Comparison of ENCODE assay signal across 1 cellular context in the genomic region with DNA sequence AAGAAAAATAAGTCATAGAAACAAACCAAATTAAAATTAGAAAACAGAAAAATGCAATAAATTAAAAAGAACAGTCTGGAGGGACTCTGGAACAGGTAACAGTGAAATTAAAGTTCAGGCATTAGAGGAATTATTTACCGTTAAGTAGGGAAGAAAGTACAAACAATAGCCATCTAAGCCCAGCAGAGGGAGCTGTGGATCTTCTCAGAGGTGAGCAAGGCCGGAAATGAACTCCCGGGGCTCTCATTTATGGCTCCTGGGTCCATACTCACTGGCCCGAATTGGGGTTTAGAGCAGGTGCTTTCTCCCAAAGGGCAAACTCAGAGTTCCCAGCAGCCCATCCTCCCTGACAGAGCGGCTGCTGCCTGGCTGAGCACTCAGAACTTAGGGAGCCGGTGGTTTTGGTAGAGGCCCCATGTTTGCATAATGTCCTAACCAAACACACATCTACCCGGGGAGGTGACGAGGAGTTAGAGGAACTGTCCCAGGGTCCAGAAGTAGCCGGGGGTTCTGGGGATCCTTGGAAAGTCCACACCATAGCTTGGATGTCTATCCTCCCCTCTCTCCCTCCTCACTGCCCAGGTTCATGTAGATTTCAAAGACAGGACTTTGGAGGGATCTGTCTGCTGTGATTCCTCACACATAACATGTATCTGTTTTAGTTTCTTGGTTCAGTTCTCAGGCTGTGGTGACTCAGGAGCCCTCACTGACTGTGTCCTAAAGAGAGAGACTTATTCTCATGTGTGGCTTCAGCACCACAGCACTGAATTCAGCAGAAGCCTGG.
TF ChIP-seq lines count a peak whose summit lies in the region.

No MANE protein-coding gene starts in this region.

TF ChIP-seq in K562, 482 proteins besides CTCF, POLR2A, EP300 and RAD21 (continued from another document and continues in another):
- TF ChIP-seq ZNF12 (CRISPR knock-in tag; IDR thresholded peaks at IDR 0.05) (peak; percentile 83; the same call in 1 of the 2 replicates), YY1 (IDR thresholded peaks at IDR 0.05; ENCODE audit: borderline replicate concordance in 1 of 3, control insufficient read depth in 1 of 3, extremely low read depth in 1 of 3, insufficient read depth in 3 of 3, insufficient read length in 1 of 3, insufficient replicate concordance in 2 of 3, low read depth in 1 of 3, low read length in 2 of 3) (no peak), IRF9 (tag; IDR thresholded peaks at IDR 0.05) (peak; percentile 14), FOXA3 (CRISPR knock-in tag; conservative IDR thresholded peaks at IDR 0.05 in 1 of 2, IDR thresholded peaks at IDR 0.05 in 1 of 2) (peak in 1 of 2 experiments; percentile 63; a peak in 1 of 4 replicates), HSF4 (CRISPR knock-in tag; IDR thresholded peaks at IDR 0.05; ENCODE audit: borderline replicate concordance) (peak; percentile 44; the same call in 1 of the 2 replicates), ZNF76 (CRISPR knock-in tag; IDR thresholded peaks at IDR 0.05; ENCODE audit: borderline replicate concordance) (no peak), DPF2 (IDR thresholded peaks at IDR 0.05) (peak; percentile 50; the same call in 1 of the 2 replicates), USF2 (CRISPR knock-in tag; IDR thresholded peaks at IDR 0.05) (no peak), NR2F6 (CRISPR knock-in tag; IDR thresholded peaks at IDR 0.05) (no peak), HDAC6 (IDR thresholded peaks at IDR 0.05; ENCODE audit: low read depth, low read length) (no peak), PHF20 (IDR thresholded peaks at IDR 0.05; ENCODE audit: partially characterized antibody) (peak; percentile 95), ZNF384 (IDR thresholded peaks at IDR 0.05; ENCODE audit: low read depth, low read length) (peak; percentile 48; the same call in 1 of the 2 replicates), XRCC4 (IDR thresholded peaks at IDR 0.05; ENCODE audit: extremely low read depth, insufficient read depth, insufficient read length) (no peak), ZNF184 (CRISPR knock-in tag; IDR thresholded peaks at IDR 0.05) (no peak), POLR3G (IDR thresholded peaks at IDR 0.05; ENCODE audit: extremely low read depth, insufficient read length, insufficient replicate concordance) (no peak), ZFP36 (IDR thresholded peaks at IDR 0.05; ENCODE audit: low read depth, low read length, partially characterized antibody) (no peak), RCOR1 (IDR thresholded peaks at IDR 0.05; ENCODE audit: borderline replicate concordance in 1 of 2, low read depth in 2 of 2, low read length in 2 of 2) (peak; percentile 43 to 82; a peak in 3 of 4 replicates), PTTG1 (tag; IDR thresholded peaks at IDR 0.05; ENCODE audit: low read depth) (no peak), SIN3A (IDR thresholded peaks at IDR 0.05; ENCODE audit: borderline replicate concordance in 2 of 2, control insufficient read depth in 1 of 2, low read depth in 2 of 2, low read length in 2 of 2) (no peak), ETV6 (IDR thresholded peaks at IDR 0.05; ENCODE audit: borderline replicate concordance in 1 of 2, low read depth in 2 of 2, low read length in 1 of 2) (no peak), ETV6 (CRISPR knock-in tag; IDR thresholded peaks at IDR 0.05; ENCODE audit: borderline replicate concordance) (no peak), CEBPZ (IDR thresholded peaks at IDR 0.05; ENCODE audit: borderline replicate concordance, low read depth, low read length) (no peak), RNF2 (IDR thresholded peaks at IDR 0.05) (peak; percentile 15; the same call in 1 of the 2 replicates), RBM14 (IDR thresholded peaks at IDR 0.05; ENCODE audit: borderline replicate concordance, insufficient read depth, low read depth, low read length) (no peak), ZNF589 (CRISPR knock-in tag; IDR thresholded peaks at IDR 0.05; ENCODE audit: low read depth) (peak; percentile 70; the same call in 1 of the 2 replicates), NFATC3 (IDR thresholded peaks at IDR 0.05) (no peak), CBX3 (IDR thresholded peaks at IDR 0.05; ENCODE audit: borderline replicate concordance in 1 of 2, low read length in 2 of 2) (peak in 1 of 2 experiments; percentile 96; a peak in 2 of 3 replicates), CREM (IDR thresholded peaks at IDR 0.05; ENCODE audit: low read depth) (no peak), BCL6 (CRISPR knock-in tag; IDR thresholded peaks at IDR 0.05) (no peak), KAT2B (IDR thresholded peaks at IDR 0.05; ENCODE audit: low read depth, low read length) (no peak), ZNF134 (CRISPR knock-in tag; conservative IDR thresholded peaks at IDR 0.05) (no peak), RAD51 (IDR thresholded peaks at IDR 0.05; ENCODE audit: borderline replicate concordance, low read depth) (peak; percentile 26; the same call in 1 of the 2 replicates), ASH1L (IDR thresholded peaks at IDR 0.05; ENCODE audit: borderline replicate concordance, low read depth, partially characterized antibody) (no peak), SMARCE1 (IDR thresholded peaks at IDR 0.05) (no peak), JUND (IDR thresholded peaks at IDR 0.05; ENCODE audit: borderline replicate concordance, low read depth, low read length) (peak; percentile 83), JUND (tag; IDR thresholded peaks at IDR 0.05; ENCODE audit: borderline replicate concordance, low read depth, low read length) (no peak), PRMT5 (CRISPR knock-in tag; IDR thresholded peaks at IDR 0.05) (no peak), XRCC3 (IDR thresholded peaks at IDR 0.05) (no peak; the same call in 1 of the 2 replicates), ZNF445 (CRISPR knock-in tag; IDR thresholded peaks at IDR 0.05; ENCODE audit: low read depth) (no peak), FOXK2 (conservative IDR thresholded peaks at IDR 0.05 in 1 of 2, IDR thresholded peaks at IDR 0.05 in 1 of 2; ENCODE audit: low read depth in 2 of 2) (peak; percentile 45 to 57; a peak in 1 of 4 replicates), KHSRP (IDR thresholded peaks at IDR 0.05) (no peak), CCAR2 (IDR thresholded peaks at IDR 0.05; ENCODE audit: low read depth, low read length) (no peak), RBM25 (IDR thresholded peaks at IDR 0.05; ENCODE audit: low read depth, low read length, severe bottlenecking) (no peak), COPS2 (conservative IDR thresholded peaks at IDR 0.05) (no peak)
- TF ChIP-seq, protein P1, sequence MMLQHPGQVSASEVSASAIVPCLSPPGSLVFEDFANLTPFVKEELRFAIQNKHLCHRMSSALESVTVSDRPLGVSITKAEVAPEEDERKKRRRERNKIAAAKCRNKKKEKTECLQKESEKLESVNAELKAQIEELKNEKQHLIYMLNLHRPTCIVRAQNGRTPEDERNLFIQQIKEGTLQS (IDR thresholded peaks at IDR 0.05), result no peak
- TF ChIP-seq, protein P1 (CRISPR knock-in tag; conservative IDR thresholded peaks at IDR 0.05), result no peak; the same call in 1 of the 2 replicates
- TF ChIP-seq, protein P2, sequence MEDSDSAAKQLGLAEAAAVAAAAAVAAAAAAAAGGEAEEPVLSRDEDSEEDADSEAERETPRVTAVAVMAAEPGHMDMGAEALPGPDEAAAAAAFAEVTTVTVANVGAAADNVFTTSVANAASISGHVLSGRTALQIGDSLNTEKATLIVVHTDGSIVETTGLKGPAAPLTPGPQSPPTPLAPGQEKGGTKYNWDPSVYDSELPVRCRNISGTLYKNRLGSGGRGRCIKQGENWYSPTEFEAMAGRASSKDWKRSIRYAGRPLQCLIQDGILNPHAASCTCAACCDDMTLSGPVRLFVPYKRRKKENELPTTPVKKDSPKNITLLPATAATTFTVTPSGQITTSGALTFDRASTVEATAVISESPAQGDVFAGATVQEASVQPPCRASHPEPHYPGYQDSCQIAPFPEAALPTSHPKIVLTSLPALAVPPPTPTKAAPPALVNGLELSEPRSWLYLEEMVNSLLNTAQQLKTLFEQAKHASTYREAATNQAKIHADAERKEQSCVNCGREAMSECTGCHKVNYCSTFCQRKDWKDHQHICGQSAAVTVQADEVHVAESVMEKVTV (CRISPR knock-in tag; IDR thresholded peaks at IDR 0.05), result no peak
- TF ChIP-seq, protein P3, sequence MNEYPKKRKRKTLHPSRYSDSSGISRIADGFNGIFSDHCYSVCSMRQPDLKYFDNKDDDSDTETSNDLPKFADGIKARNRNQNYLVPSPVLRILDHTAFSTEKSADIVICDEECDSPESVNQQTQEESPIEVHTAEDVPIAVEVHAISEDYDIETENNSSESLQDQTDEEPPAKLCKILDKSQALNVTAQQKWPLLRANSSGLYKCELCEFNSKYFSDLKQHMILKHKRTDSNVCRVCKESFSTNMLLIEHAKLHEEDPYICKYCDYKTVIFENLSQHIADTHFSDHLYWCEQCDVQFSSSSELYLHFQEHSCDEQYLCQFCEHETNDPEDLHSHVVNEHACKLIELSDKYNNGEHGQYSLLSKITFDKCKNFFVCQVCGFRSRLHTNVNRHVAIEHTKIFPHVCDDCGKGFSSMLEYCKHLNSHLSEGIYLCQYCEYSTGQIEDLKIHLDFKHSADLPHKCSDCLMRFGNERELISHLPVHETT (CRISPR knock-in tag; conservative IDR thresholded peaks at IDR 0.05 in 1 of 2, IDR thresholded peaks at IDR 0.05 in 1 of 2), result 0 out of 4 replicates have a peak, but pooled peaks of 1 of the 2 experiments have one; percentile 59
- TF ChIP-seq, protein P4, sequence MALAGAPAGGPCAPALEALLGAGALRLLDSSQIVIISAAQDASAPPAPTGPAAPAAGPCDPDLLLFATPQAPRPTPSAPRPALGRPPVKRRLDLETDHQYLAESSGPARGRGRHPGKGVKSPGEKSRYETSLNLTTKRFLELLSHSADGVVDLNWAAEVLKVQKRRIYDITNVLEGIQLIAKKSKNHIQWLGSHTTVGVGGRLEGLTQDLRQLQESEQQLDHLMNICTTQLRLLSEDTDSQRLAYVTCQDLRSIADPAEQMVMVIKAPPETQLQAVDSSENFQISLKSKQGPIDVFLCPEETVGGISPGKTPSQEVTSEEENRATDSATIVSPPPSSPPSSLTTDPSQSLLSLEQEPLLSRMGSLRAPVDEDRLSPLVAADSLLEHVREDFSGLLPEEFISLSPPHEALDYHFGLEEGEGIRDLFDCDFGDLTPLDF (CRISPR knock-in tag; IDR thresholded peaks at IDR 0.05), result peak; percentile 68
- TF ChIP-seq, protein P5, sequence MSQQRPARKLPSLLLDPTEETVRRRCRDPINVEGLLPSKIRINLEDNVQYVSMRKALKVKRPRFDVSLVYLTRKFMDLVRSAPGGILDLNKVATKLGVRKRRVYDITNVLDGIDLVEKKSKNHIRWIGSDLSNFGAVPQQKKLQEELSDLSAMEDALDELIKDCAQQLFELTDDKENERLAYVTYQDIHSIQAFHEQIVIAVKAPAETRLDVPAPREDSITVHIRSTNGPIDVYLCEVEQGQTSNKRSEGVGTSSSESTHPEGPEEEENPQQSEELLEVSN (IDR thresholded peaks at IDR 0.05; ENCODE audit: borderline replicate concordance in 1 of 2, extremely low read depth in 1 of 2, insufficient read depth in 1 of 2, insufficient read length in 1 of 2, low read depth in 1 of 2, low read length in 1 of 2, poor library complexity in 1 of 2, severe bottlenecking in 1 of 2), result no peak
- TF ChIP-seq, protein P6, sequence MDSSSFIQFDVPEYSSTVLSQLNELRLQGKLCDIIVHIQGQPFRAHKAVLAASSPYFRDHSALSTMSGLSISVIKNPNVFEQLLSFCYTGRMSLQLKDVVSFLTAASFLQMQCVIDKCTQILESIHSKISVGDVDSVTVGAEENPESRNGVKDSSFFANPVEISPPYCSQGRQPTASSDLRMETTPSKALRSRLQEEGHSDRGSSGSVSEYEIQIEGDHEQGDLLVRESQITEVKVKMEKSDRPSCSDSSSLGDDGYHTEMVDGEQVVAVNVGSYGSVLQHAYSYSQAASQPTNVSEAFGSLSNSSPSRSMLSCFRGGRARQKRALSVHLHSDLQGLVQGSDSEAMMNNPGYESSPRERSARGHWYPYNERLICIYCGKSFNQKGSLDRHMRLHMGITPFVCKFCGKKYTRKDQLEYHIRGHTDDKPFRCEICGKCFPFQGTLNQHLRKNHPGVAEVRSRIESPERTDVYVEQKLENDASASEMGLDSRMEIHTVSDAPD (CRISPR knock-in tag; IDR thresholded peaks at IDR 0.05), result peak; percentile 4; the same call in 1 of the 2 replicates
